In genomic region chr12:88951177-88951576, GRCh38 we compare ENCODE assay signal across 13 cellular contexts.
"Had no signal": no experiment of that assay in that cellular context is flagged by ENCODE, and none has a peak within 500 bp of the region (broad histone marks: within the 10 kb centered on the region; RNA-seq: fewer than 3 reads in every experiment).

No MANE protein-coding gene starts in this region.

- H3K4me3 ChIP-seq: left lung, prostate gland, right atrium auricular region, tibial artery had no signal

- H3K9me3 ChIP-seq: prostate gland, right atrium auricular region, tibial artery had no signal

- DNase-seq: activated CD4-positive, alpha-beta T cell treated with anti-CD3 and anti-CD28 coated beads for 1 hour; activated CD4-positive, alpha-beta T cell treated with anti-CD3 and anti-CD28 coated beads, Interleukin-2, amount 50 U/mL, for 4 hours; activated gamma-delta T cell treated with Interleukin-2 at 50 U/mL for 16 hours; activated T-cell treated with anti-CD3 and anti-CD28 coated beads for 4 hours; effector CD4-positive, alpha-beta T cell; left lung; mammary epithelial cell; stimulated activated CD4-positive, alpha-beta T cell treated with anti-CD3 and anti-CD28 coated beads, Interleukin-2, amount 100 ng/mL, for 24 hours; stimulated activated naive CD4-positive, alpha-beta T cell treated with Interleukin-2 at 50 U/mL for 16 hours; tibial artery; WERI-Rb-1 had no signal

- H3K4me1 ChIP-seq: prostate gland had no signal

- H3K27ac ChIP-seq: left lung, prostate gland, right atrium auricular region, tibial artery, WERI-Rb-1 had no signal

- H3K36me3 ChIP-seq: left lung, prostate gland, right atrium auricular region, tibial artery, WERI-Rb-1 had no signal

- ATAC-seq: left lung had no signal
